ENCODE assay signal across 2 cellular contexts in the genomic region with DNA sequence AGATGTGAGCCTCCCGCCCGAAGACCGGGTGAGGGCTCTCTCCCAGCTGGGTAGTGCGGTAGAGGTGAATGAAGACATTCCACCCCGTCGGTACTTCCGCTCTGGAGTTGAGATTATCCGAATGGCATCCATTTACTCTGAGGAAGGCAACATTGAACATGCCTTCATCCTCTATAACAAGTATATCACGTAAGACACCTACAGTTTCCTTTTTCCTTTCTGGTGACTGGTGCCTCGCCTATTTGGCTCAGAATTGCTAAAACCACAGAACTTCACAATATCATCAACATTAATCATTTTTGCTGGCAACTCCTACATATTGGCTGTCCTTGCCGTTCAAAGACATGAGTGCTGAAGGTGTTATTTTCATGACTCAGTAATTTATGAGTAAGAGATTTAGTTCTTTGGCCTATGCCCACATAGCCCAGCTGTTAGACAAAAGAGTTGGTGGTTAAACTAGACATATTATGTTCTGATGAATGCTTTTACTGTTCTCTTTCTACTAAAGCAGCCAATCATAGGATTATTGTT.
TF ChIP-seq lines count a peak whose summit lies in the region.

No MANE protein-coding gene starts in this region.

TF ChIP-seq in SK-N-SH, 30 proteins besides CTCF, POLR2A, EP300 and RAD21 (continued from another document):
- TF ChIP-seq, protein P1, sequence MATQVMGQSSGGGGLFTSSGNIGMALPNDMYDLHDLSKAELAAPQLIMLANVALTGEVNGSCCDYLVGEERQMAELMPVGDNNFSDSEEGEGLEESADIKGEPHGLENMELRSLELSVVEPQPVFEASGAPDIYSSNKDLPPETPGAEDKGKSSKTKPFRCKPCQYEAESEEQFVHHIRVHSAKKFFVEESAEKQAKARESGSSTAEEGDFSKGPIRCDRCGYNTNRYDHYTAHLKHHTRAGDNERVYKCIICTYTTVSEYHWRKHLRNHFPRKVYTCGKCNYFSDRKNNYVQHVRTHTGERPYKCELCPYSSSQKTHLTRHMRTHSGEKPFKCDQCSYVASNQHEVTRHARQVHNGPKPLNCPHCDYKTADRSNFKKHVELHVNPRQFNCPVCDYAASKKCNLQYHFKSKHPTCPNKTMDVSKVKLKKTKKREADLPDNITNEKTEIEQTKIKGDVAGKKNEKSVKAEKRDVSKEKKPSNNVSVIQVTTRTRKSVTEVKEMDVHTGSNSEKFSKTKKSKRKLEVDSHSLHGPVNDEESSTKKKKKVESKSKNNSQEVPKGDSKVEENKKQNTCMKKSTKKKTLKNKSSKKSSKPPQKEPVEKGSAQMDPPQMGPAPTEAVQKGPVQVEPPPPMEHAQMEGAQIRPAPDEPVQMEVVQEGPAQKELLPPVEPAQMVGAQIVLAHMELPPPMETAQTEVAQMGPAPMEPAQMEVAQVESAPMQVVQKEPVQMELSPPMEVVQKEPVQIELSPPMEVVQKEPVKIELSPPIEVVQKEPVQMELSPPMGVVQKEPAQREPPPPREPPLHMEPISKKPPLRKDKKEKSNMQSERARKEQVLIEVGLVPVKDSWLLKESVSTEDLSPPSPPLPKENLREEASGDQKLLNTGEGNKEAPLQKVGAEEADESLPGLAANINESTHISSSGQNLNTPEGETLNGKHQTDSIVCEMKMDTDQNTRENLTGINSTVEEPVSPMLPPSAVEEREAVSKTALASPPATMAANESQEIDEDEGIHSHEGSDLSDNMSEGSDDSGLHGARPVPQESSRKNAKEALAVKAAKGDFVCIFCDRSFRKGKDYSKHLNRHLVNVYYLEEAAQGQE (IDR thresholded peaks at IDR 0.05; ENCODE audit: low read depth, low read length): no peak
- TF ChIP-seq GABPA (IDR thresholded peaks at IDR 0.05; ENCODE audit: low read depth) (no peak), GATA2 (CRISPR knock-in tag; IDR thresholded peaks at IDR 0.05) (no peak), RFX5 (IDR thresholded peaks at IDR 0.05; ENCODE audit: low read length) (no peak), YY1 (IDR thresholded peaks at IDR 0.05; ENCODE audit: low read depth) (no peak), ZBTB33 (IDR thresholded peaks at IDR 0.05; ENCODE audit: borderline replicate concordance, low read depth) (no peak), NFIC (IDR thresholded peaks at IDR 0.05; ENCODE audit: borderline replicate concordance) (peak; percentile 81), RCOR1 (IDR thresholded peaks at IDR 0.05; ENCODE audit: low read length) (no peak), TAF1 (IDR thresholded peaks at IDR 0.05; ENCODE audit: borderline replicate concordance, low read depth, low read length) (no peak), POLR2AphosphoS5 (IDR thresholded peaks at IDR 0.05; ENCODE audit: low read depth, low read length) (peak; percentile 39; the same call in 1 of the 2 replicates), TCF12 (IDR thresholded peaks at IDR 0.05) (peak; percentile 75), NRF1 (IDR thresholded peaks at IDR 0.05; ENCODE audit: low read depth, low read length) (no peak), SIN3A (IDR thresholded peaks at IDR 0.05; ENCODE audit: borderline replicate concordance, low read depth, low read length) (no peak), RXRA (IDR thresholded peaks at IDR 0.05; ENCODE audit: borderline replicate concordance, low read depth) (no peak), USF2 (IDR thresholded peaks at IDR 0.05; ENCODE audit: borderline replicate concordance, low read depth, low read length) (no peak), SMC3 (IDR thresholded peaks at IDR 0.05; ENCODE audit: low read depth, low read length) (no peak), TEAD4 (IDR thresholded peaks at IDR 0.05; ENCODE audit: borderline replicate concordance, insufficient read depth) (no peak)
- TF ChIP-seq, protein P2, sequence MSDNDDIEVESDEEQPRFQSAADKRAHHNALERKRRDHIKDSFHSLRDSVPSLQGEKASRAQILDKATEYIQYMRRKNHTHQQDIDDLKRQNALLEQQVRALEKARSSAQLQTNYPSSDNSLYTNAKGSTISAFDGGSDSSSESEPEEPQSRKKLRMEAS (IDR thresholded peaks at IDR 0.05; ENCODE audit: low read depth): no peak
- TF ChIP-seq, protein P3, sequence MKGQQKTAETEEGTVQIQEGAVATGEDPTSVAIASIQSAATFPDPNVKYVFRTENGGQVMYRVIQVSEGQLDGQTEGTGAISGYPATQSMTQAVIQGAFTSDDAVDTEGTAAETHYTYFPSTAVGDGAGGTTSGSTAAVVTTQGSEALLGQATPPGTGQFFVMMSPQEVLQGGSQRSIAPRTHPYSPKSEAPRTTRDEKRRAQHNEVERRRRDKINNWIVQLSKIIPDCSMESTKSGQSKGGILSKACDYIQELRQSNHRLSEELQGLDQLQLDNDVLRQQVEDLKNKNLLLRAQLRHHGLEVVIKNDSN (IDR thresholded peaks at IDR 0.05; ENCODE audit: borderline replicate concordance, low read depth): no peak

TF ChIP-seq in SK-N-SH treated with all-trans-retinoic acid at 6 μM for 48 hours, 23 proteins besides CTCF, POLR2A, EP300 and RAD21 (continued from another document):
- TF ChIP-seq, protein P4, sequence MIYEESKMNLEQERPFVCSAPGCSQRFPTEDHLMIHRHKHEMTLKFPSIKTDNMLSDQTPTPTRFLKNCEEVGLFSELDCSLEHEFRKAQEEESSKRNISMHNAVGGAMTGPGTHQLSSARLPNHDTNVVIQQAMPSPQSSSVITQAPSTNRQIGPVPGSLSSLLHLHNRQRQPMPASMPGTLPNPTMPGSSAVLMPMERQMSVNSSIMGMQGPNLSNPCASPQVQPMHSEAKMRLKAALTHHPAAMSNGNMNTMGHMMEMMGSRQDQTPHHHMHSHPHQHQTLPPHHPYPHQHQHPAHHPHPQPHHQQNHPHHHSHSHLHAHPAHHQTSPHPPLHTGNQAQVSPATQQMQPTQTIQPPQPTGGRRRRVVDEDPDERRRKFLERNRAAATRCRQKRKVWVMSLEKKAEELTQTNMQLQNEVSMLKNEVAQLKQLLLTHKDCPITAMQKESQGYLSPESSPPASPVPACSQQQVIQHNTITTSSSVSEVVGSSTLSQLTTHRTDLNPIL (CRISPR knock-in tag; IDR thresholded peaks at IDR 0.05; ENCODE audit: low read depth): no peak
- TF ChIP-seq ZFP30 (CRISPR knock-in tag; IDR thresholded peaks at IDR 0.05) (no peak), PPARA (CRISPR knock-in tag; IDR thresholded peaks at IDR 0.05; ENCODE audit: borderline replicate concordance) (no peak), TOX (CRISPR knock-in tag; IDR thresholded peaks at IDR 0.05; ENCODE audit: borderline replicate concordance) (no peak), ISL1 (CRISPR knock-in tag; IDR thresholded peaks at IDR 0.05) (no peak), ZFP3 (CRISPR knock-in tag; IDR thresholded peaks at IDR 0.05) (no peak), TSHZ2 (CRISPR knock-in tag; IDR thresholded peaks at IDR 0.05) (no peak)
- TF ChIP-seq, protein P5, sequence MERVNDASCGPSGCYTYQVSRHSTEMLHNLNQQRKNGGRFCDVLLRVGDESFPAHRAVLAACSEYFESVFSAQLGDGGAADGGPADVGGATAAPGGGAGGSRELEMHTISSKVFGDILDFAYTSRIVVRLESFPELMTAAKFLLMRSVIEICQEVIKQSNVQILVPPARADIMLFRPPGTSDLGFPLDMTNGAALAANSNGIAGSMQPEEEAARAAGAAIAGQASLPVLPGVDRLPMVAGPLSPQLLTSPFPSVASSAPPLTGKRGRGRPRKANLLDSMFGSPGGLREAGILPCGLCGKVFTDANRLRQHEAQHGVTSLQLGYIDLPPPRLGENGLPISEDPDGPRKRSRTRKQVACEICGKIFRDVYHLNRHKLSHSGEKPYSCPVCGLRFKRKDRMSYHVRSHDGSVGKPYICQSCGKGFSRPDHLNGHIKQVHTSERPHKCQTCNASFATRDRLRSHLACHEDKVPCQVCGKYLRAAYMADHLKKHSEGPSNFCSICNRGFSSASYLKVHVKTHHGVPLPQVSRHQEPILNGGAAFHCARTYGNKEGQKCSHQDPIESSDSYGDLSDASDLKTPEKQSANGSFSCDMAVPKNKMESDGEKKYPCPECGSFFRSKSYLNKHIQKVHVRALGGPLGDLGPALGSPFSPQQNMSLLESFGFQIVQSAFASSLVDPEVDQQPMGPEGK (CRISPR knock-in tag; IDR thresholded peaks at IDR 0.05; ENCODE audit: borderline replicate concordance): no peak
